ENCODE assay signal across 9 cellular contexts in genomic region chr10:90787906-90788491, GRCh38.
A peak's percentile ranks its signal among the peaks of the same experiment; 100 is the strongest.
DNase-seq lines count a peak whose midpoint lies in the region; ATAC-seq and TF ChIP-seq lines count a peak whose summit lies in the region.
"Had no signal": no experiment of that assay in that cellular context is flagged by ENCODE, and none has a peak within 500 bp of the region (broad histone marks: within the 10 kb centered on the region; RNA-seq: fewer than 3 reads in every experiment).

No MANE protein-coding gene starts in this region.

- H3K79me2 ChIP-seq in OCI-LY3 (ENCODE audit: low read length) = no peaks in the 10 kb centered on the region

- H4K20me1 ChIP-seq in OCI-LY3 (ENCODE audit: insufficient read depth, low read length) = no peaks in the 10 kb centered on the region

- H3K4me3 ChIP-seq in H7 (ENCODE audit: insufficient read depth, low read depth, low read length) (no peak overlapping the region), OCI-LY3 (ENCODE audit: low read length) (peak overlapping the region; percentile 60), suprapubic skin (no peak overlapping the region)

- H2AFZ ChIP-seq in OCI-LY3 (ENCODE audit: low read depth, low read length) = peak overlapping the region; percentile 56

- peak; percentile 12 for DNase-seq in COLO668 (lab: John Stamatoyannopoulos, UW; ENCODE audit: unreplicated experiment)
- DNase-seq in H7 = peak; percentile 28
- peak; percentile 22 to 47 for DNase-seq in dermis microvascular lymphatic vessel endothelial cell (ENCODE audit: low read depth in 2 of 2)
- peak; percentile 32 for DNase-seq in mucosa of gallbladder (ENCODE audit: low spot score)
- DNase-seq in suprapubic skin (ENCODE audit: low spot score in 2 of 2) = no peak
- no peak for DNase-seq in 8988T
- DNase-seq: naive B cell had no signal

- WGBS in suprapubic skin = 52% methylated on average over 7 of the region's 7 CpGs

- H3K4me1 ChIP-seq in OCI-LY3 (ENCODE audit: low read length) (peaks cover 10% of the 10 kb centered on the region), suprapubic skin (no peaks in the 10 kb centered on the region)

- H3K4me2 ChIP-seq in OCI-LY3 (ENCODE audit: low read length) = peak overlapping the region; percentile 37

- 0 out of 2 replicates have a peak overlapping the region, but pooled peaks have one; percentile 5 for H3K9ac ChIP-seq in OCI-LY3 (ENCODE audit: low read length)

- TF ChIP-seq EP300 in suprapubic skin (IDR thresholded peaks at IDR 0.05) = no peak

- H3K27me3 ChIP-seq in H7 (ENCODE audit: control insufficient read depth, insufficient read depth, low read length) = no peaks in the 10 kb centered on the region
- peaks cover 15% of the 10 kb centered on the region for H3K27me3 ChIP-seq in OCI-LY3 (ENCODE audit: low read depth, low read length)
- H3K27me3 ChIP-seq in suprapubic skin = no peaks in the 10 kb centered on the region

- H3K27ac ChIP-seq in OCI-LY3 (ENCODE audit: low read length) = no peak overlapping the region
- H3K27ac ChIP-seq in suprapubic skin = no peak overlapping the region

- TF ChIP-seq CTCF in OCI-LY3 (IDR thresholded peaks at IDR 0.05; ENCODE audit: low read depth, low read length) (peak; percentile 80), suprapubic skin (IDR thresholded peaks at IDR 0.05) (peak in 1 of 2 donors; percentile 51)

- no peak for TF ChIP-seq POLR2A in suprapubic skin (IDR thresholded peaks at IDR 0.05)

- ATAC-seq in HG02938 (IDR thresholded peaks at IDR 0.05; ENCODE audit: unreplicated experiment) = no peak

- no peaks in the 10 kb centered on the region for H3K36me3 ChIP-seq in H7 (replicated peaks; ENCODE audit: control insufficient read depth, insufficient read depth, low read length)
- no peaks in the 10 kb centered on the region for H3K36me3 ChIP-seq in OCI-LY3 (replicated peaks; ENCODE audit: low read depth, low read length)
- no peaks in the 10 kb centered on the region for H3K36me3 ChIP-seq in suprapubic skin

- H3K9me3 ChIP-seq in OCI-LY3 (ENCODE audit: insufficient read depth, low read length) (no peaks in the 10 kb centered on the region), suprapubic skin (no peaks in the 10 kb centered on the region)

Comparison
In these comparisons a context has a peak if more than half of its experiments do, and no peak if none do; other contexts are left out.
1. DNase-seq: peak in COLO668 (single experiment), H7 (single experiment), dermis microvascular lymphatic vessel endothelial cell (2 of 2) and mucosa of gallbladder (single experiment); none in suprapubic skin (0 of 2) and 8988T (single experiment).